Comparison of ENCODE assay signal across 9 cellular contexts in genomic region chr2:152505495-152505906, GRCh38.
DNase-seq lines count a peak whose midpoint lies in the region; TF ChIP-seq lines count a peak whose summit lies in the region.
"Had no signal": no experiment of that assay in that cellular context is flagged by ENCODE, and none has a peak within 500 bp of the region (broad histone marks: within the 10 kb centered on the region; RNA-seq: fewer than 3 reads in every experiment).

No MANE protein-coding gene starts in this region.

- H3K27ac ChIP-seq in dorsolateral prefrontal cortex, result peak overlapping the region; percentile 60 to 98 (median 89)

- TF ChIP-seq CTCF in dorsolateral prefrontal cortex (IDR thresholded peaks at IDR 0.05 in 54 of 56, conservative IDR thresholded peaks at IDR 0.05 in 2 of 56; ENCODE audit: low read depth in 1 of 56, partially characterized antibody in 56 of 56), result peak in 1 of 56 donors; percentile 7

- intact Hi-C loops in dorsolateral prefrontal cortex (cut with DNase I), result loop anchor here in 1 of 2 donors (10.0 kb wide), 1 partner anchor 119 kb away; no protein-coding TSS in a partner anchor

- DNase-seq in AG20443 (ENCODE audit: low spot score), result peak; percentile 20
- peak; percentile 77 for DNase-seq in HT1080 (ENCODE audit: low read depth)
- DNase-seq in dorsolateral prefrontal cortex, result peak in 3 of 10 donors; percentile 65 to 74 (median 65)
- DNase-seq in medulla oblongata (ENCODE audit: extremely low spot score), result peak; percentile 95
- no peak for DNase-seq in activated CD4-positive, alpha-beta T cell treated with anti-CD3 and anti-CD28 coated beads, Interleukin-2, amount 50 U/mL, for 48 hours
- no peak for DNase-seq in GF-D8 (lab: John Stamatoyannopoulos, UW)
- no peak for DNase-seq in NCI-H187 treated with DMSO at 0.1 percent for 48 hours (lab: John Stamatoyannopoulos, UW)
- DNase-seq in stimulated activated CD4-positive, alpha-beta T cell treated with anti-CD3 and anti-CD28 coated beads, Interleukin-12 subunit alpha, Interleukin-12 subunit beta, amount 100 ng/mL, for 4 hours, result no peak

- H3K4me3 ChIP-seq in dorsolateral prefrontal cortex, result peak overlapping the region in 35 of 59 donors; percentile 6 to 49 (median 24)

- H3K27me3 ChIP-seq in dorsolateral prefrontal cortex, result no peaks in the 10 kb centered on the region
- H3K27me3 ChIP-seq: foreskin keratinocyte had no signal

Comparison
In these comparisons a context has a peak if more than half of its experiments do, and no peak if none do; other contexts are left out.
1. DNase-seq: peak in AG20443 (single experiment), HT1080 (single experiment) and medulla oblongata (single experiment); none in activated CD4-positive, alpha-beta T cell treated with anti-CD3 and anti-CD28 coated beads, Interleukin-2, amount 50 U/mL, for 48 hours (0 of 2), GF-D8 (single experiment), NCI-H187 treated with DMSO at 0.1 percent for 48 hours (single experiment) and stimulated activated CD4-positive, alpha-beta T cell treated with anti-CD3 and anti-CD28 coated beads, Interleukin-12 subunit alpha, Interleukin-12 subunit beta, amount 100 ng/mL, for 4 hours (single experiment).